In genomic region chr11:117229411-117229810, GRCh38 we compare ENCODE assay signal across 14 cellular contexts. TPM values are rescaled to one million over a fixed set of nuclear protein-coding genes. Genes with fewer than 3 reads are reported as not detected.
DNase-seq lines count a peak whose midpoint lies in the region; ATAC-seq and TF ChIP-seq lines count a peak whose summit lies in the region.
"Had no signal": no experiment of that assay in that cellular context is flagged by ENCODE, and none has a peak within 500 bp of the region (broad histone marks: within the 10 kb centered on the region; RNA-seq: fewer than 3 reads in every experiment).

No MANE protein-coding gene starts in this region.

- in situ Hi-C loops in GM13977 (cut with MboI; ENCODE audit: low pct_unique_long_range_greater_than_20kb, low sequenced_read_pairs, unreplicated experiment), result no loop called here

- H3K27ac Mint-ChIP-seq in T-helper 1 cell treated with Interleukin-12 subunit alpha and Interleukin-12 subunit beta and Interleukin-4 antibody, amounts not matched to agents 30 μg/mL and 1 μg/mL, for 36 hours, result peak overlapping the region; percentile 96
- peak overlapping the region in 1 of 3 donors; percentile 96 for H3K27ac Mint-ChIP-seq in IgD-negative memory B cell
- H3K27ac Mint-ChIP-seq in activated naive CD8-positive, alpha-beta T cell treated with anti-CD3 and anti-CD28 coated beads, Interleukin-2, amount 50 U/mL, for 24 hours, result peak overlapping the region; percentile 100
- peak overlapping the region; percentile 96 to 98 for H3K27ac Mint-ChIP-seq in natural killer cell treated with Interleukin-12 subunit alpha and Interleukin-12 subunit beta and Interleukin-15 and Interleukin-18, amount 100 ng/mL, for 72 hours

- TF ChIP-seq POLR2A in GM18505 (IDR thresholded peaks at IDR 0.05; ENCODE audit: borderline replicate concordance, extremely low read depth, insufficient read depth, insufficient read length), result no peak

- no peak for ATAC-seq in activated naive CD8-positive, alpha-beta T cell treated with anti-CD3 and anti-CD28 coated beads, Interleukin-2, amount 50 U/mL, for 24 hours
- no peak for ATAC-seq in natural killer cell treated with Interleukin-12 subunit alpha and Interleukin-12 subunit beta and Interleukin-15 and Interleukin-18, amount 100 ng/mL, for 72 hours
- ATAC-seq in GM18505 (IDR thresholded peaks at IDR 0.05; ENCODE audit: unreplicated experiment), result no peak

- peaks cover 49% of the 10 kb centered on the region for H3K4me1 Mint-ChIP-seq in T-helper 1 cell treated with Interleukin-12 subunit alpha and Interleukin-12 subunit beta and Interleukin-4 antibody, amounts not matched to agents 30 μg/mL and 1 μg/mL, for 36 hours (ENCODE audit: low read depth)
- H3K4me1 Mint-ChIP-seq in IgD-negative memory B cell, result peaks cover 27 to 41% (median 34%) of the 10 kb centered on the region in 3 donors
- H3K4me1 Mint-ChIP-seq in activated naive CD8-positive, alpha-beta T cell treated with anti-CD3 and anti-CD28 coated beads, Interleukin-2, amount 50 U/mL, for 24 hours, result peaks cover 43% of the 10 kb centered on the region
- H3K4me1 Mint-ChIP-seq in natural killer cell treated with Interleukin-12 subunit alpha and Interleukin-12 subunit beta and Interleukin-15 and Interleukin-18, amount 100 ng/mL, for 72 hours (ENCODE audit: low read depth in 2 of 2), result peaks cover 40 to 50% of the 10 kb centered on the region in 2 donors

- no peaks in the 10 kb centered on the region for H3K27me3 Mint-ChIP-seq in T-helper 1 cell treated with Interleukin-12 subunit alpha and Interleukin-12 subunit beta and Interleukin-4 antibody, amounts not matched to agents 30 μg/mL and 1 μg/mL, for 36 hours (ENCODE audit: low read depth)
- no peaks in the 10 kb centered on the region for H3K27me3 Mint-ChIP-seq in IgD-negative memory B cell
- no peaks in the 10 kb centered on the region for H3K27me3 Mint-ChIP-seq in activated naive CD8-positive, alpha-beta T cell treated with anti-CD3 and anti-CD28 coated beads, Interleukin-2, amount 50 U/mL, for 24 hours
- H3K27me3 Mint-ChIP-seq in natural killer cell treated with Interleukin-12 subunit alpha and Interleukin-12 subunit beta and Interleukin-15 and Interleukin-18, amount 100 ng/mL, for 72 hours, result no peaks in the 10 kb centered on the region

- H3K36me3 Mint-ChIP-seq in T-helper 1 cell treated with Interleukin-12 subunit alpha and Interleukin-12 subunit beta and Interleukin-4 antibody, amounts not matched to agents 30 μg/mL and 1 μg/mL, for 36 hours (ENCODE audit: low read depth), result peaks cover 46% of the 10 kb centered on the region
- H3K36me3 Mint-ChIP-seq in IgD-negative memory B cell, result peaks cover 3% of the 10 kb centered on the region
- H3K36me3 Mint-ChIP-seq in activated naive CD8-positive, alpha-beta T cell treated with anti-CD3 and anti-CD28 coated beads, Interleukin-2, amount 50 U/mL, for 24 hours (ENCODE audit: low read depth), result peaks cover 44% of the 10 kb centered on the region
- H3K36me3 Mint-ChIP-seq in natural killer cell treated with Interleukin-12 subunit alpha and Interleukin-12 subunit beta and Interleukin-15 and Interleukin-18, amount 100 ng/mL, for 72 hours, result peaks cover 21% of the 10 kb centered on the region

- no peak for TF ChIP-seq CTCF in GM13977 (IDR thresholded peaks at IDR 0.05; ENCODE audit: extremely low read depth, insufficient read depth, missing control alignments)

- H3K4me3 Mint-ChIP-seq in T-helper 1 cell treated with Interleukin-12 subunit alpha and Interleukin-12 subunit beta and Interleukin-4 antibody, amounts not matched to agents 30 μg/mL and 1 μg/mL, for 36 hours, result peak overlapping the region; percentile 91
- peak overlapping the region; percentile 59 to 100 (median 96) for H3K4me3 Mint-ChIP-seq in IgD-negative memory B cell
- H3K4me3 Mint-ChIP-seq in activated naive CD8-positive, alpha-beta T cell treated with anti-CD3 and anti-CD28 coated beads, Interleukin-2, amount 50 U/mL, for 24 hours, result peak overlapping the region; percentile 96
- H3K4me3 Mint-ChIP-seq in natural killer cell treated with Interleukin-12 subunit alpha and Interleukin-12 subunit beta and Interleukin-15 and Interleukin-18, amount 100 ng/mL, for 72 hours, result peak overlapping the region; percentile 97

- H3K9me3 Mint-ChIP-seq in T-helper 1 cell treated with Interleukin-12 subunit alpha and Interleukin-12 subunit beta and Interleukin-4 antibody, amounts not matched to agents 30 μg/mL and 1 μg/mL, for 36 hours, result no peaks in the 10 kb centered on the region
- no peaks in the 10 kb centered on the region for H3K9me3 Mint-ChIP-seq in IgD-negative memory B cell
- no peaks in the 10 kb centered on the region for H3K9me3 Mint-ChIP-seq in activated naive CD8-positive, alpha-beta T cell treated with anti-CD3 and anti-CD28 coated beads, Interleukin-2, amount 50 U/mL, for 24 hours
- H3K9me3 Mint-ChIP-seq in natural killer cell treated with Interleukin-12 subunit alpha and Interleukin-12 subunit beta and Interleukin-15 and Interleukin-18, amount 100 ng/mL, for 72 hours, result no peaks in the 10 kb centered on the region

- DNase-seq in T-helper 1 cell, result no peak
- no peak for DNase-seq in activated naive CD8-positive, alpha-beta T cell treated with anti-CD3 and anti-CD28 coated beads, Interleukin-2, amount 50 U/mL, for 24 hours
- peak; percentile 57 for DNase-seq in natural killer cell treated with Interleukin-12 subunit alpha and Interleukin-12 subunit beta and Interleukin-15 and Interleukin-18, amount 100 ng/mL, for 72 hours (ENCODE audit: low spot score)
- DNase-seq in GM13977 (ENCODE audit: low spot score), result no peak
- no peak for DNase-seq in pons (ENCODE audit: low spot score)
- DNase-seq: amniotic stem cell, dermis blood vessel endothelial cell, GOT3, NCI-H1436, NCI-H510A, occipital lobe had no signal

RNA-seq across cellular contexts. Expression of gene PCSK7, which starts 2.5 kb away (rescaled TPM):
- 68.1 TPM for polyA plus RNA-seq in IgD-negative memory B cell
- total RNA-seq in natural killer cell treated with Interleukin-12 subunit alpha and Interleukin-12 subunit beta and Interleukin-15 and Interleukin-18, amount 100 ng/mL, for 72 hours, result 100 to 1,000 TPM; 140 to 206 TPM

RNA-seq across cellular contexts. Expression of gene RNF214, which starts 3.1 kb away (rescaled TPM):
- polyA plus RNA-seq in IgD-negative memory B cell, result 12.5 TPM
- total RNA-seq in natural killer cell treated with Interleukin-12 subunit alpha and Interleukin-12 subunit beta and Interleukin-15 and Interleukin-18, amount 100 ng/mL, for 72 hours, result 10 to 100 TPM; 18.9 to 21.6 TPM

RNA-seq across cellular contexts. Expression of gene TAGLN, which starts 30.2 kb away (rescaled TPM):
- 1.6 TPM for polyA plus RNA-seq in IgD-negative memory B cell
- 1 to 10 TPM; 4.8 to 7.4 TPM for total RNA-seq in natural killer cell treated with Interleukin-12 subunit alpha and Interleukin-12 subunit beta and Interleukin-15 and Interleukin-18, amount 100 ng/mL, for 72 hours

RNA-seq across cellular contexts. Expression of gene SIDT2, which starts 50.9 kb away (rescaled TPM):
- 61.0 TPM for polyA plus RNA-seq in IgD-negative memory B cell
- total RNA-seq in natural killer cell treated with Interleukin-12 subunit alpha and Interleukin-12 subunit beta and Interleukin-15 and Interleukin-18, amount 100 ng/mL, for 72 hours, result 10 to 100 TPM; 23.1 to 30.3 TPM
